In the genomic region with DNA sequence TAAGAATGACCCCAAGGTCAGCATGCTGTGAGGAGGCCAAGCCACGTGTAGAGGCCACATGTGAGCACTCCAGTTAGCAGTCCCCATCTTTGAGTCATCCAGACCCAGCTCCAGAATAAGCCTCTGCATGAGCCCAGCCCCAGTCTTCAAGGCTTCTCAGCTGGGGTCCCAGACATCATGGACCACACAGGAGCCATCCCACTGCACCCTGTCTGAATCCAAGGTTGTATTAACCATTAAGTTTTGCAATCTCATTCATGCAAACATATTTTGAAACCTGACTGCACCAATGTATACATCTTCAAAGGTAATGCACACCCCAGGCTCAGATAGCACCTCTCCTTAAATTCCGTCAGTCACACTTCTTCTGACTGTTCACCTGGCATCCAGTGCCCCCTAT, we compare ENCODE assay signal across 21 cellular contexts.
DNase-seq lines count a peak whose midpoint lies in the region; ATAC-seq and TF ChIP-seq lines count a peak whose summit lies in the region.
"Had no signal": no experiment of that assay in that cellular context is flagged by ENCODE, and none has a peak within 500 bp of the region (broad histone marks: within the 10 kb centered on the region; RNA-seq: fewer than 3 reads in every experiment).

No MANE protein-coding gene starts in this region.

- H3K18ac ChIP-seq in neuronal stem cell (ENCODE audit: low read length): no peak overlapping the region

- no peak overlapping the region for H3K14ac ChIP-seq in neuronal stem cell (ENCODE audit: low read length)

- no peak overlapping the region for H3K9ac ChIP-seq in DND-41 (ENCODE audit: low read depth, low read length)
- no peak overlapping the region for H3K9ac ChIP-seq in OCI-LY3 (ENCODE audit: low read length)
- peak overlapping the region; percentile 1 for H3K9ac ChIP-seq in neuronal stem cell (ENCODE audit: low read depth, low read length, poor library complexity)
- H3K9ac ChIP-seq: BLaER1 treated with 17β-estradiol and CSF1 and Interleukin-3, amounts not matched to agents 10 nM and 100 nM had no signal

- H3K4ac ChIP-seq in neuronal stem cell (ENCODE audit: low read length): no peak overlapping the region

- H3K79me2 ChIP-seq in DND-41 (ENCODE audit: insufficient read depth, low read length) (no peaks in the 10 kb centered on the region), OCI-LY3 (ENCODE audit: low read length) (no peaks in the 10 kb centered on the region)

- H4K8ac ChIP-seq in neuronal stem cell (ENCODE audit: low read depth, low read length): no peak overlapping the region

- H3K9me3 ChIP-seq in DND-41 (ENCODE audit: insufficient read depth, low read length, severe bottlenecking): no peaks in the 10 kb centered on the region
- no peaks in the 10 kb centered on the region for H3K9me3 ChIP-seq in OCI-LY3 (ENCODE audit: insufficient read depth, low read length)
- H3K9me3 ChIP-seq in neuronal stem cell (replicated peaks in 1 of 2; ENCODE audit: control insufficient read depth in 2 of 2, insufficient read depth in 1 of 2, low read depth in 1 of 2, low read length in 2 of 2): no peaks in the 10 kb centered on the region
- H3K9me3 ChIP-seq: A549; BE2C; BLaER1 treated with 17β-estradiol and CSF1 and Interleukin-3, amounts not matched to agents 10 nM and 100 nM; HAP-1 had no signal

- H2AFZ ChIP-seq in DND-41 (ENCODE audit: low read depth, low read length) (no peak overlapping the region), OCI-LY3 (ENCODE audit: low read depth, low read length) (no peak overlapping the region), neuronal stem cell (ENCODE audit: low read length) (no peak overlapping the region)

- H3K79me1 ChIP-seq in neuronal stem cell (ENCODE audit: low read depth, low read length): no peaks in the 10 kb centered on the region

- no peak overlapping the region for H2BK15ac ChIP-seq in neuronal stem cell (ENCODE audit: low read length)

- peaks cover 3% of the 10 kb centered on the region for H3K27me3 ChIP-seq in DND-41 (ENCODE audit: insufficient read depth, low read length, poor library complexity)
- H3K27me3 ChIP-seq in OCI-LY3 (ENCODE audit: low read depth, low read length): 0 out of 2 replicates have a peak, but pooled peaks cover 2% of the 10 kb centered on the region
- H3K27me3 ChIP-seq in neuronal stem cell (ENCODE audit: control insufficient read depth in 3 of 3, insufficient read depth in 3 of 3, low read depth in 1 of 3, low read length in 3 of 3): peaks cover 0 to 1% (median 0%) of the 10 kb centered on the region in 3 experiments
- H3K27me3 ChIP-seq: BLaER1 treated with 17β-estradiol and CSF1 and Interleukin-3, amounts not matched to agents 10 nM and 100 nM had no signal

- H3K4me3 ChIP-seq in DND-41 (ENCODE audit: low read depth in 1 of 2, low read length in 2 of 2): no peak overlapping the region
- no peak overlapping the region for H3K4me3 ChIP-seq in OCI-LY3 (ENCODE audit: low read length)
- no peak overlapping the region for H3K4me3 ChIP-seq in neuronal stem cell (ENCODE audit: low read length in 2 of 2)
- H3K4me3 ChIP-seq: A549; BLaER1 treated with 17β-estradiol and CSF1 and Interleukin-3, amounts not matched to agents 10 nM and 100 nM; HAP-1 had no signal

- H2BK5ac ChIP-seq in neuronal stem cell (ENCODE audit: low read length): no peak overlapping the region

- H3K4me1 ChIP-seq in DND-41 (ENCODE audit: insufficient read depth, low read length) (no peaks in the 10 kb centered on the region), OCI-LY3 (ENCODE audit: low read length) (peaks cover 4% of the 10 kb centered on the region; the same call in 1 of the 2 replicates), neuronal stem cell (ENCODE audit: control insufficient read depth in 2 of 2, insufficient read depth in 1 of 2, low read depth in 1 of 2, low read length in 2 of 2) (peaks cover 0 to 6% of the 10 kb centered on the region in 2 donors)
- H3K4me1 ChIP-seq: A549, BE2C, HAP-1 had no signal

- no peaks in the 10 kb centered on the region for H4K20me1 ChIP-seq in DND-41 (ENCODE audit: insufficient read depth, low read length)
- no peaks in the 10 kb centered on the region for H4K20me1 ChIP-seq in OCI-LY3 (ENCODE audit: insufficient read depth, low read length)
- H4K20me1 ChIP-seq: BLaER1 treated with 17β-estradiol and CSF1 and Interleukin-3, amounts not matched to agents 10 nM and 100 nM had no signal

- H3K4me2 ChIP-seq in DND-41 (ENCODE audit: insufficient read depth, low read length): no peak overlapping the region
- no peak overlapping the region for H3K4me2 ChIP-seq in OCI-LY3 (ENCODE audit: low read length)
- no peak overlapping the region for H3K4me2 ChIP-seq in neuronal stem cell (ENCODE audit: insufficient read depth, low read length, poor library complexity, severe bottlenecking)
- H3K4me2 ChIP-seq: A549; BLaER1 treated with 17β-estradiol and CSF1 and Interleukin-3, amounts not matched to agents 10 nM and 100 nM had no signal

- no peaks in the 10 kb centered on the region for H3K36me3 ChIP-seq in DND-41 (ENCODE audit: insufficient read depth, low read length)
- no peaks in the 10 kb centered on the region for H3K36me3 ChIP-seq in OCI-LY3 (replicated peaks; ENCODE audit: low read depth, low read length)
- H3K36me3 ChIP-seq in neuronal stem cell (replicated peaks in 1 of 2; ENCODE audit: control insufficient read depth in 2 of 2, insufficient read depth in 2 of 2, low read length in 2 of 2): no peaks in the 10 kb centered on the region
- H3K36me3 ChIP-seq: BE2C; BLaER1 treated with 17β-estradiol and CSF1 and Interleukin-3, amounts not matched to agents 10 nM and 100 nM; HAP-1 had no signal

- ATAC-seq in DND-41 (ENCODE audit: insufficient read depth, low read depth) (no peak), HG03175 (IDR thresholded peaks at IDR 0.05; ENCODE audit: unreplicated experiment) (no peak)
- ATAC-seq: A549 had no signal

- no peak overlapping the region for H2AK5ac ChIP-seq in neuronal stem cell (ENCODE audit: low read depth, low read length)

- no peak overlapping the region for H2BK120ac ChIP-seq in neuronal stem cell (ENCODE audit: low read depth, low read length)

- DNase-seq in DND-41 (no peak), neuronal stem cell (ENCODE audit: low spot score) (no peak), substantia nigra (lab: John Stamatoyannopoulos, UW) (no peak), glomerular visceral epithelial cell (ENCODE audit: extremely low spot score) (no peak), NCI-H2081 (lab: John Stamatoyannopoulos, UW) (no peak)
- DNase-seq: 8988T; ACHN; AML-193; BE2C; CD4-positive, alpha-beta T cell; CD8-positive, alpha-beta memory T cell; DMS 273 treated with DMSO at 0.1 percent for 48 hours; DMS79; GF-D8; GOT3; HFFc6 had no signal

- no peak overlapping the region for H4K91ac ChIP-seq in neuronal stem cell (ENCODE audit: low read depth, low read length, poor library complexity)

- whole genome bisulfite sequencing in neuronal stem cell (ENCODE audit: extremely low coverage in 2 of 2, insufficient read length in 2 of 2, insufficient replicate concordance in 1 of 2), 2 donors: no CpG with 5 or more reads among the region's 2 CpGs

- H3K23ac ChIP-seq in neuronal stem cell (ENCODE audit: low read depth, low read length, poor library complexity): no peak overlapping the region

- TF ChIP-seq CTCF in DND-41 (IDR thresholded peaks at IDR 0.05; ENCODE audit: borderline replicate concordance, extremely low read depth, low read length, poor library complexity, severe bottlenecking) (peak; percentile 2), OCI-LY3 (IDR thresholded peaks at IDR 0.05; ENCODE audit: low read depth, low read length) (peak; percentile 16; the same call in 1 of the 2 replicates)

- H2BK12ac ChIP-seq in neuronal stem cell (ENCODE audit: low read length): no peak overlapping the region

- H3K27ac ChIP-seq in DND-41 (ENCODE audit: low read length): no peak overlapping the region
- no peak overlapping the region for H3K27ac ChIP-seq in OCI-LY3 (ENCODE audit: low read length)
- H3K27ac ChIP-seq in neuronal stem cell (replicated peaks; ENCODE audit: low read length): no peak overlapping the region
- H3K27ac ChIP-seq in substantia nigra (ENCODE audit: low read depth, low read length, poor library complexity, severe bottlenecking): peak overlapping the region; percentile 52
- H3K27ac ChIP-seq: A549; BLaER1 treated with 17β-estradiol and CSF1 and Interleukin-3, amounts not matched to agents 10 nM and 100 nM had no signal
